Comparison of ENCODE assay signal across 8 cellular contexts in the genomic region with DNA sequence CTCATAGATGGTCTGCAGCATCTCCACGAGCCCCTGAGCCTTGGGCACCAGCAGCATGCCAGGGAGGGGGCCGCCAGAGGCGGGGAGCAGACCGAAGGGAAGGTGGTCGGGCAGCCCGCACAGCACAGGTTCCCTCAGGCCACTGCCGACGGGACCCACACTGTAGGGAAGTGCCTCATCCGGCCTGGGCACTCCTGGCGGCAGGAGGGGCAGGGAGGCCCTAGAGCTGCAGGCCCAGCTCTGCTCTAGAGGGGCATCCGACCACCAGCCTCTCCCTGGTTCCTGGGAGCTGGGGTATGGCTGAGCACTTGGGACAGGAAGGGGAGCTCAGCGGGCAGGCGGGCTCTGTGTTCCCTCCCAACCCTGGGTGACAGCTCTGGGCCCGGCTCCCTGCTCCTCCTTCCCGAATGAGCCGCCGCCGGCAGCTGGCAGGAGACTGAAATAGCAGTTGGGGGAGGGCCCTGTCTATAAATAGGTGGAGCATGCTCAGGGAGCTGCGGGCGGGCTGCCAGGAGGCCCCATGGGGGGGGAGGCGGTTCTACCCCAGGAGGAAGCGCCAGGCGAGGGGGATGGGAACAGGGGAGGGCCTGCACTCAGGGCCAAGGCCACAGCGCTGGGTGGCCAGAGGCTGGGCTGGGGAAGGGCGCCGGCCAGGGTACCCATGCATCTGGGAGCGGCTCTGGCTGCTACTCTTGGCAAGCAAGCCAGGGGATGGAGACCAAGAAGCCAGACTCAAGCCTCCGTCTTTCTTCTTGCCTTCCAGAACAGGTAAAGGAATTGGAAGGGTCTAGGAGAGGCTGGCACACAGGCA. TPM values are rescaled to one million over a fixed set of nuclear protein-coding genes. Genes with fewer than 3 reads are reported as not detected.
DNase-seq lines count a peak whose midpoint lies in the region; ATAC-seq and TF ChIP-seq lines count a peak whose summit lies in the region.

No MANE protein-coding gene starts in this region.

- intact Hi-C loops in tibial artery (cut with DNase I; ENCODE audit: low total_unique reads): no loop called here

- H3K36me3 ChIP-seq in osteoblast (ENCODE audit: insufficient read depth, low read length) (no peaks in the 10 kb centered on the region), tibial artery (peaks cover 15 to 25% (median 21%) of the 10 kb centered on the region in 3 donors)

- H3K4me1 ChIP-seq in osteoblast (ENCODE audit: insufficient read depth, low read length) (peaks cover 39% of the 10 kb centered on the region), tibial artery (peaks cover 22 to 96% (median 84%) of the 10 kb centered on the region in 4 donors)

- peak; percentile 56 for ATAC-seq in GM19035 (IDR thresholded peaks at IDR 0.05; ENCODE audit: unreplicated experiment)

- H3K27me3 ChIP-seq in osteoblast (ENCODE audit: insufficient read depth, low read length) (no peaks in the 10 kb centered on the region), tibial artery (no peaks in the 10 kb centered on the region)

- CTCF ChIA-PET in AG04449 (lab: Yijun Ruan, JAX): interaction anchor here (0.7 to 8.0 kb wide), 9 partner anchors 11 to 167 kb away, joined by 3 to 66 read pairs (median 3); a partner anchor contains a TSS

- DNase-seq in AG04449 (ENCODE audit: low read depth, low spot score) (peak; percentile 63), Kasumi-1 (lab: John Stamatoyannopoulos, UW) (peak; percentile 96 to 97), RPMI7951 (ENCODE audit: low read depth) (peak; percentile 91), glomerular visceral epithelial cell (ENCODE audit: extremely low spot score) (peak; percentile 92), osteoblast (ENCODE audit: insufficient read length, low spot score, missing footprints) (peak; percentile 98), tibial artery (peak; percentile 98 to 99)
- peak; percentile 58 for DNase-seq in activated naive CD4-positive, alpha-beta T cell treated with anti-CD3 and anti-CD28 coated beads, Interleukin-2, amount 50 U/mL, for 16 hours

- H3K27ac ChIP-seq in osteoblast (ENCODE audit: low read depth, low read length) (peak overlapping the region; percentile 95), tibial artery (peak overlapping the region; percentile 84 to 91)

- POLR2A ChIA-PET in AG04449 (lab: Yijun Ruan, JAX): interaction anchor here (0.6 to 1.9 kb wide), 7 partner anchors 9 to 57 kb away, joined by 3 to 8 read pairs (median 4); a partner anchor contains a TSS

- H3K9me3 ChIP-seq in osteoblast (ENCODE audit: low read depth, low read length): no peaks in the 10 kb centered on the region
- no peaks in the 10 kb centered on the region for H3K9me3 ChIP-seq in tibial artery

- H3K4me2 ChIP-seq in osteoblast (ENCODE audit: insufficient read depth, low read length): peak overlapping the region; percentile 87

- TF ChIP-seq CTCF in AG04449 (IDR thresholded peaks at IDR 0.05; ENCODE audit: insufficient read depth, low read length, missing control alignments) (peak; percentile 6), osteoblast (IDR thresholded peaks at IDR 0.05; ENCODE audit: extremely low read depth, low read depth, low read length) (no peak), tibial artery (IDR thresholded peaks at IDR 0.05) (peak in 1 of 2 experiments; percentile 28)

- H3K4me3 ChIP-seq in AG04449 (ENCODE audit: low read depth, low read length) (peak overlapping the region; percentile 67), osteoblast (ENCODE audit: insufficient read depth, low read length) (peak overlapping the region; percentile 71), tibial artery (peak overlapping the region; percentile 53 to 56)

- peaks cover 47% of the 10 kb centered on the region for H3K79me2 ChIP-seq in osteoblast (ENCODE audit: insufficient read depth, low read length)

- peak overlapping the region; percentile 45 for H2AFZ ChIP-seq in osteoblast (ENCODE audit: low read length)

- peaks cover 28% of the 10 kb centered on the region for H4K20me1 ChIP-seq in osteoblast (ENCODE audit: insufficient read depth, low read length)

RNA-seq across cellular contexts. Expression of a gene that starts 12.4 kb away (rescaled TPM):
- 14.3 and 19.9 TPM in 2 replicates for total RNA-seq in RPMI7951 (2014; rRNA removed; shearing (Covaris generic))
- total RNA-seq in osteoblast: 69.2 and 85.4 TPM in 2 replicates

RNA-seq across cellular contexts. Expression of a gene that starts 30.7 kb away (rescaled TPM):
- 7.3 and 9.9 TPM in 2 replicates for total RNA-seq in RPMI7951 (2014; rRNA removed; shearing (Covaris generic))
- total RNA-seq in osteoblast: 1.8 TPM in 2 replicates

RNA-seq across cellular contexts. Expression of a gene that starts 40.5 kb away (rescaled TPM):
- total RNA-seq in RPMI7951 (2014; rRNA removed; shearing (Covaris generic)): 18.2 and 22.9 TPM in 2 replicates
- total RNA-seq in osteoblast: 19.7 and 23.5 TPM in 2 replicates

RNA-seq across cellular contexts. Expression of a gene that starts 44.6 kb away (rescaled TPM):
- 29.2 and 30.9 TPM in 2 replicates for total RNA-seq in RPMI7951 (2014; rRNA removed; shearing (Covaris generic))
- total RNA-seq in osteoblast: 59.0 and 65.4 TPM in 2 replicates

RNA-seq across cellular contexts. Expression of a gene that starts 59.5 kb away (rescaled TPM):
- not detected in 2 replicates for total RNA-seq in RPMI7951 (2014; rRNA removed; shearing (Covaris generic))
- total RNA-seq in osteoblast: not detected in 2 replicates

Comparison
In these comparisons a context has a peak if more than half of its experiments do, and no peak if none do; other contexts are left out.
1. Peak in every context shown above with its lines: DNase-seq, ATAC-seq, H3K4me3 ChIP-seq and H3K27ac ChIP-seq.